Comparison of ENCODE assay signal across 14 cellular contexts in the genomic region with DNA sequence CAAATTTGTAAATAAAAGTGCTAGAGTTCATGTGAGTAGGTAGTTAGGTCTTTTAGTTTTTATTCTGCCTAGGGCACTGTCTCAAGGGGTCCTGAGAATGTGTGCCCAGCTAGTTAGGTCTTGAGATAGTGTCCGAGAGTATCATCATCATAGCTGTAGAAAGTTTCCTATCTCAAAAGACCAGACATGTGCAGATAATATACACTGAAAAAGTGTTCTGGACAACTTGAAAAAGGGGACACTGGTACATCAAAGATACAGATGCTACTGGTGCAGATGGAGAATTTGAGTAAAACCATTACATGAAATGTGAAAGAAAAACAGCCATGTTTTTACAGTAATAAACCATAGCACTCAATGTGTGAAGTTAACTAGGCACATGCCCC. TPM values are rescaled to one million over a fixed set of nuclear protein-coding genes. Genes with fewer than 3 reads are reported as not detected.
DNase-seq lines count a peak whose midpoint lies in the region; ATAC-seq and TF ChIP-seq lines count a peak whose summit lies in the region.
"Had no signal": no experiment of that assay in that cellular context is flagged by ENCODE, and none has a peak within 500 bp of the region (broad histone marks: within the 10 kb centered on the region; RNA-seq: fewer than 3 reads in every experiment).

No MANE protein-coding gene starts in this region.

- 38% methylated on average over 1 of the region's 1 CpG for WGBS in smooth muscle cell (ENCODE audit: low lambda C conversion rate)
- WGBS in heart left ventricle, 4 donors = 64 to 79% (median 66%) methylated on average over 1 of the region's 1 CpG

- H2AFZ ChIP-seq in smooth muscle cell (ENCODE audit: low read depth) = peak overlapping the region; percentile 0

- no peak overlapping the region for H3K9ac ChIP-seq in smooth muscle cell (ENCODE audit: low read depth)

- TF ChIP-seq CTCF in smooth muscle cell (IDR thresholded peaks at IDR 0.05; ENCODE audit: borderline replicate concordance, insufficient read depth, poor library complexity, severe bottlenecking) (no peak), heart left ventricle (IDR thresholded peaks at IDR 0.05) (no peak)

- peaks cover 7% of the 10 kb centered on the region for H3K79me2 ChIP-seq in smooth muscle cell (ENCODE audit: low read depth)

- H3K9me3 ChIP-seq in smooth muscle cell (replicated peaks; ENCODE audit: low read depth) (no peaks in the 10 kb centered on the region), heart left ventricle (no peaks in the 10 kb centered on the region)

- H3K4me3 ChIP-seq in smooth muscle cell = no peak overlapping the region
- H3K4me3 ChIP-seq in heart left ventricle = peak overlapping the region in 1 of 12 donors; percentile 23

- H3K27me3 ChIP-seq in smooth muscle cell (ENCODE audit: low read depth) (no peaks in the 10 kb centered on the region), heart left ventricle (no peaks in the 10 kb centered on the region)
- H3K27me3 ChIP-seq: dorsolateral prefrontal cortex, foreskin keratinocyte had no signal

- H4K20me1 ChIP-seq in smooth muscle cell (ENCODE audit: low read depth) = no peaks in the 10 kb centered on the region

- H3K27ac ChIP-seq in smooth muscle cell (ENCODE audit: low read depth) = no peak overlapping the region
- peak overlapping the region in 1 of 12 donors; percentile 55 for H3K27ac ChIP-seq in heart left ventricle
- H3K27ac ChIP-seq: foreskin keratinocyte had no signal

- H3K36me3 ChIP-seq in smooth muscle cell (ENCODE audit: low read depth) (no peaks in the 10 kb centered on the region), heart left ventricle (peaks cover 0 to 15% (median 9%) of the 10 kb centered on the region in 9 donors)

- intact Hi-C loops in heart left ventricle (cut with DNase I) = loop anchor here in 7 of 10 donors (5.0 to 10.0 kb wide), 7 partner anchors 66 to 729 kb away; partner anchors contain the start of genes DHX15 (in 2 of the 7), PI4K2B (in 2 of the 7), ANAPC4 (in 1 of the 7) and SEPSECS (in 1 of the 7)

- DNase-seq in smooth muscle cell (lab: John Stamatoyannopoulos, UW; ENCODE audit: unreplicated experiment) = no peak
- no peak for DNase-seq in heart left ventricle
- no peak for DNase-seq in SIG-M5 (lab: John Stamatoyannopoulos, UW)
- DNase-seq in NCI-H82 treated with DMSO at 0.1 percent for 48 hours (lab: John Stamatoyannopoulos, UW; ENCODE audit: unreplicated experiment) = no peak
- DNase-seq: activated CD8-positive, alpha-beta memory T cell treated with anti-CD3 and anti-CD28 coated beads, Interleukin-2, amount 50 U/mL, for 48 hours; dorsolateral prefrontal cortex; foreskin keratinocyte; H9; left colon; NCI-H1694 treated with DMSO at 0.1 percent for 48 hours; stimulated activated CD4-positive, alpha-beta T cell treated with anti-CD3 and anti-CD28 coated beads, Interleukin-15, amount 100 ng/mL, for 24 hours had no signal

- H3K4me1 ChIP-seq in smooth muscle cell (ENCODE audit: low read depth) = no peaks in the 10 kb centered on the region
- peaks cover 0 to 17% (median 9%) of the 10 kb centered on the region in 12 donors for H3K4me1 ChIP-seq in heart left ventricle
- H3K4me1 ChIP-seq: foreskin keratinocyte had no signal

- peak; percentile 14 for ATAC-seq in GM18870 (IDR thresholded peaks at IDR 0.05; ENCODE audit: unreplicated experiment)
- ATAC-seq in HG02759 (IDR thresholded peaks at IDR 0.05; ENCODE audit: unreplicated experiment) = peak; percentile 16
- ATAC-seq in heart left ventricle = no peak
- ATAC-seq: foreskin keratinocyte, left colon had no signal

- no peaks in the 10 kb centered on the region for H3F3A ChIP-seq in smooth muscle cell (ENCODE audit: low read depth)

- peak overlapping the region; percentile 5 for H3K4me2 ChIP-seq in smooth muscle cell

- TF ChIP-seq POLR2A in Raji (IDR thresholded peaks at IDR 0.05; ENCODE audit: insufficient read depth, low read depth, low read length) = 0 out of 2 replicates have a peak, but pooled peaks have one; percentile 1
- no peak for TF ChIP-seq POLR2A in heart left ventricle (IDR thresholded peaks at IDR 0.05)

RNA-seq across cellular contexts. Expression of gene ZCCHC4, which starts 1.8 kb away (rescaled TPM):
- total RNA-seq in smooth muscle cell (11.9 and 13.4 TPM in 2 replicates), heart left ventricle (1 to 10 TPM; 5.2 to 9.6 (median 7.7) TPM)
- polyA plus RNA-seq in smooth muscle cell (12.0 and 14.1 TPM in 2 replicates), heart left ventricle (1 to 10 TPM; 5.2 to 6.9 TPM)

Comparison
In these comparisons a context has a peak if more than half of its experiments do, and no peak if none do; other contexts are left out.
1. ATAC-seq: peak in GM18870 (single experiment) and HG02759 (single experiment); none in heart left ventricle (0 of 4).